Comparison of ENCODE assay signal across 27 cellular contexts in genomic region chr10:49398986-49399385, GRCh38. TPM values are rescaled to one million over a fixed set of nuclear protein-coding genes. Genes with fewer than 3 reads are reported as not detected.
DNase-seq lines count a peak whose midpoint lies in the region; ATAC-seq, FAIRE-seq and TF ChIP-seq lines count a peak whose summit lies in the region.
"Had no signal": no experiment of that assay in that cellular context is flagged by ENCODE, and none has a peak within 500 bp of the region (broad histone marks: within the 10 kb centered on the region; RNA-seq: fewer than 3 reads in every experiment).

No MANE protein-coding gene starts in this region.

- H3K36me3 Mint-ChIP-seq in effector memory CD8-positive, alpha-beta T cell (ENCODE audit: insufficient read depth), result no peaks in the 10 kb centered on the region
- no peaks in the 10 kb centered on the region for H3K36me3 Mint-ChIP-seq in memory B cell
- H3K36me3 Mint-ChIP-seq: stimulated activated memory B cell treated with anti-CD40 and anti-IgM and Interleukin-4, amounts not matched to agents 10 μg/mL and 1 μg/mL and 100 μg/mL, for 72 hours had no signal

- no peak overlapping the region for H3K27ac Mint-ChIP-seq in effector memory CD8-positive, alpha-beta T cell
- H3K27ac Mint-ChIP-seq in memory B cell, result peak overlapping the region; percentile 46
- H3K27ac Mint-ChIP-seq: activated T-cell treated with anti-CD3 and anti-CD28 coated beads, Interleukin-2, amount 50 U/mL, for 24 hours; stimulated activated memory B cell treated with anti-CD40 and anti-IgM and Interleukin-4, amounts not matched to agents 10 μg/mL and 1 μg/mL and 100 μg/mL, for 72 hours had no signal

- H3K4me3 Mint-ChIP-seq in effector memory CD8-positive, alpha-beta T cell, result peak overlapping the region; percentile 6 to 62
- peak overlapping the region; percentile 5 for H3K4me3 Mint-ChIP-seq in memory B cell

- H3K27ac ChIP-seq in A549 (no peak overlapping the region), HUES6 (ENCODE audit: low read depth, low read length) (no peak overlapping the region)
- H3K27ac ChIP-seq: BLaER1 treated with 17β-estradiol and CSF1 and Interleukin-3, amounts not matched to agents 10 nM and 100 nM; cardiac muscle cell; pancreas; Peyer's patch; right atrium auricular region; testis had no signal

- POLR2A ChIA-PET in A549 (lab: Yijun Ruan, JAX), result no interaction called here

- H3K36me3 ChIP-seq in HUES6 (ENCODE audit: control insufficient read depth, insufficient read depth, low read length) (no peaks in the 10 kb centered on the region), BE2C (no peaks in the 10 kb centered on the region)
- H3K36me3 ChIP-seq: BLaER1 treated with 17β-estradiol and CSF1 and Interleukin-3, amounts not matched to agents 10 nM and 100 nM; cardiac muscle cell; pancreas; Peyer's patch; right atrium auricular region had no signal

- DNase-seq in A549 (ENCODE audit: low read depth in 1 of 2, low spot score in 1 of 2) (no peak), memory B cell (ENCODE audit: low spot score in 2 of 2) (no peak), NOMO-1 treated with dmso at 0.1 percent for 144 hours (lab: John Stamatoyannopoulos, UW; ENCODE audit: unreplicated experiment) (no peak), GM10266 (ENCODE audit: extremely low spot score) (no peak), BE2C (no peak)
- DNase-seq in effector memory CD8-positive, alpha-beta T cell, result no peak
- DNase-seq: activated CD8-positive, alpha-beta memory T cell treated with anti-CD3 and anti-CD28 coated beads for 24 hours; activated naive CD4-positive, alpha-beta T cell treated with Interleukin-2 at 50 U/mL for 16 hours; activated T-cell treated with anti-CD3 and anti-CD28 coated beads, Interleukin-2, amount 50 U/mL, for 24 hours; anterior cingulate cortex; NCI-H1417; NCI-H2107; pancreas; Peyer's patch; SIG-M5; testis had no signal

- H3K9me3 Mint-ChIP-seq in effector memory CD8-positive, alpha-beta T cell, result no peaks in the 10 kb centered on the region
- no peaks in the 10 kb centered on the region for H3K9me3 Mint-ChIP-seq in memory B cell
- H3K9me3 Mint-ChIP-seq: activated T-cell treated with anti-CD3 and anti-CD28 coated beads, Interleukin-2, amount 50 U/mL, for 24 hours; stimulated activated memory B cell treated with anti-CD40 and anti-IgM and Interleukin-4, amounts not matched to agents 10 μg/mL and 1 μg/mL and 100 μg/mL, for 72 hours had no signal

- H3K4me2 ChIP-seq in A549, result peak overlapping the region; percentile 82; the same call in 2 of the 3 replicates
- H3K4me2 ChIP-seq: BLaER1 treated with 17β-estradiol and CSF1 and Interleukin-3, amounts not matched to agents 10 nM and 100 nM had no signal

- TF ChIP-seq EP300 in A549 (IDR thresholded peaks at IDR 0.05), result no peak

- H3K4me1 Mint-ChIP-seq in effector memory CD8-positive, alpha-beta T cell (ENCODE audit: low read depth in 2 of 2), result peaks cover 4 to 13% of the 10 kb centered on the region in 2 donors
- peaks cover 7% of the 10 kb centered on the region for H3K4me1 Mint-ChIP-seq in memory B cell

- H3K4me3 ChIP-seq in A549, result no peak overlapping the region
- H3K4me3 ChIP-seq in HUES6 (ENCODE audit: low read depth, low read length), result peak overlapping the region; percentile 75
- no peak overlapping the region for H3K4me3 ChIP-seq in BE2C (ENCODE audit: low read depth, low read length)
- H3K4me3 ChIP-seq: BLaER1 treated with 17β-estradiol and CSF1 and Interleukin-3, amounts not matched to agents 10 nM and 100 nM had no signal

- ATAC-seq in A549, result no peak
- no peak for ATAC-seq in effector memory CD8-positive, alpha-beta T cell (replicated peaks)
- ATAC-seq in memory B cell (ENCODE audit: low read depth), result no peak
- no peak for ATAC-seq in HG02840 (IDR thresholded peaks at IDR 0.05; ENCODE audit: low FRiP score, unreplicated experiment)
- ATAC-seq: activated CD4-positive, CD25-positive, alpha-beta regulatory T cell treated with anti-CD3 and anti-CD28 coated beads, Interleukin-2, amount 50 U/mL, for 24 hours; stimulated activated memory B cell treated with anti-CD40 and anti-IgM and Interleukin-4, amounts not matched to agents 10 μg/mL and 1 μg/mL and 100 μg/mL, for 72 hours had no signal

- H3K9ac ChIP-seq in HUES6 (ENCODE audit: low read length), result no peak overlapping the region
- H3K9ac ChIP-seq: BLaER1 treated with 17β-estradiol and CSF1 and Interleukin-3, amounts not matched to agents 10 nM and 100 nM had no signal

- no peak for TF ChIP-seq RAD21 in A549 (conservative IDR thresholded peaks at IDR 0.05 in 1 of 2, IDR thresholded peaks at IDR 0.05 in 1 of 2)

- 20% methylated on average over 9 of the region's 9 CpGs for WGBS in A549 (ENCODE audit: missing lambda C conversion rate)

- H3K9me3 ChIP-seq in A549, result no peaks in the 10 kb centered on the region
- H3K9me3 ChIP-seq in HUES6 (ENCODE audit: control insufficient read depth, insufficient read depth, low read depth, low read length), result no peaks in the 10 kb centered on the region
- no peaks in the 10 kb centered on the region for H3K9me3 ChIP-seq in BE2C
- H3K9me3 ChIP-seq: pancreas, right atrium auricular region, testis had no signal

- CTCF ChIA-PET in A549 (lab: Yijun Ruan, JAX), result interaction anchor here (3.7 kb wide), 1 partner anchor 9 kb away, joined by 15 read pairs; no protein-coding TSS in a partner anchor

- TF ChIP-seq POLR2A in A549 (IDR thresholded peaks at IDR 0.05; ENCODE audit: low read length), result no peak

- peaks cover 5% of the 10 kb centered on the region; the same call in 1 of the 3 replicates for H3K4me1 ChIP-seq in A549
- peaks cover 8% of the 10 kb centered on the region for H3K4me1 ChIP-seq in HUES6 (ENCODE audit: control insufficient read depth, insufficient read depth, low read length)
- peaks cover 2% of the 10 kb centered on the region; the same call in 1 of the 2 replicates for H3K4me1 ChIP-seq in BE2C
- H3K4me1 ChIP-seq: BLaER1 treated with 17β-estradiol and CSF1 and Interleukin-3, amounts not matched to agents 10 nM and 100 nM had no signal

- no peak for TF ChIP-seq CTCF in A549 (IDR thresholded peaks at IDR 0.05)
- TF ChIP-seq CTCF in GM10266 (IDR thresholded peaks at IDR 0.05; ENCODE audit: control insufficient read depth, insufficient read depth, low read depth, missing control alignments), result no peak
- TF ChIP-seq CTCF in BE2C (IDR thresholded peaks at IDR 0.05; ENCODE audit: low read depth, low read length), result no peak

- no peak for FAIRE-seq in A549 (lab: Jason Lieb, UNC)
- FAIRE-seq: D721Med, endothelial cell of umbilical vein, pancreas, urothelium cell line had no signal

- H3K27me3 ChIP-seq in HUES6 (ENCODE audit: control insufficient read depth, insufficient read depth, low read length) (peaks cover 99% of the 10 kb centered on the region), BE2C (peaks cover 75% of the 10 kb centered on the region)
- H3K27me3 ChIP-seq: testis had no signal

- H3K27me3 Mint-ChIP-seq in effector memory CD8-positive, alpha-beta T cell, result peaks cover 86 to 100% of the 10 kb centered on the region in 2 donors
- H3K27me3 Mint-ChIP-seq in memory B cell, result peaks cover 28% of the 10 kb centered on the region

TF ChIP-seq in A549, 52 proteins besides CTCF, POLR2A, EP300 and RAD21:
- TF ChIP-seq SREBF2 (IDR thresholded peaks at IDR 0.05), result no peak

RNA-seq across cellular contexts. Expression of gene DRGX, which starts 3.1 kb away (rescaled TPM):
- not detected in 2 replicates for polyA plus RNA-seq in A549 (2011; rRNA removed)
- polyA plus RNA-seq in A549 (2012; cell fraction: cytosol; rRNA removed), result not detected in 2 replicates
- polyA plus RNA-seq in A549 (2012; cell fraction: nucleus; rRNA removed), result not detected in 2 replicates
- not detected in 3 replicates for polyA plus RNA-seq in A549 (2017; fragmentation: RNase III; extraction: RNeasy Plus Mini Kit Qiagen cat#74134 plus additional on column Dnase treatment)
- not detected in 2 replicates for polyA minus RNA-seq in A549 (2011; rRNA and poly(A)+ RNA removed)
- polyA plus RNA-seq in BE2C (2012; ENCODE audit: insufficient read depth, insufficient read length, low read depth), result 16.4 TPM
- polyA plus RNA-seq: cardiac muscle cell, endothelial cell of umbilical vein, IgD-negative memory B cell, pancreas had no signal
